2 cellular contexts compared by ENCODE assay signal in the genomic region with DNA sequence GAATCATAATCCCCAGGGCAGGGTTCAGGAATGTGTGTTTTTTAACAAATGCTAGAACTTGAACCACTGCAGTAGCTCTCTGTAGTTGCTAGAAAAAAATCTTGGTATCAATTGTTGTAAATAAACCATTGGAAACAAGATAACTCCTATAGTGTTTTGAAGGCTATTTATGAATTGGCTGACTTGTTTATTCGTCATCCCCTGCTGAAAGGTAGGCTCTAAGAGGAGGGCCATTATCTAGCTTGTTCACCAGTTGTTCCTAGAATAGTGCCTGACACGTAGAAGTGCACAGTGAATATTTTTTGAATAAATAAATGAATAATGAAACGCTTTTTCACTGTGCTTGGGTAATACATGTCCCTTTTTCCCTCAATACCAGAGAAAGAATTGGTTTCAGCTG.
TF ChIP-seq lines count a peak whose summit lies in the region.

No MANE protein-coding gene starts in this region.

TF ChIP-seq in SK-N-SH, 30 proteins besides CTCF, POLR2A, EP300 and RAD21 (continued from another document):
- TF ChIP-seq, protein P1, sequence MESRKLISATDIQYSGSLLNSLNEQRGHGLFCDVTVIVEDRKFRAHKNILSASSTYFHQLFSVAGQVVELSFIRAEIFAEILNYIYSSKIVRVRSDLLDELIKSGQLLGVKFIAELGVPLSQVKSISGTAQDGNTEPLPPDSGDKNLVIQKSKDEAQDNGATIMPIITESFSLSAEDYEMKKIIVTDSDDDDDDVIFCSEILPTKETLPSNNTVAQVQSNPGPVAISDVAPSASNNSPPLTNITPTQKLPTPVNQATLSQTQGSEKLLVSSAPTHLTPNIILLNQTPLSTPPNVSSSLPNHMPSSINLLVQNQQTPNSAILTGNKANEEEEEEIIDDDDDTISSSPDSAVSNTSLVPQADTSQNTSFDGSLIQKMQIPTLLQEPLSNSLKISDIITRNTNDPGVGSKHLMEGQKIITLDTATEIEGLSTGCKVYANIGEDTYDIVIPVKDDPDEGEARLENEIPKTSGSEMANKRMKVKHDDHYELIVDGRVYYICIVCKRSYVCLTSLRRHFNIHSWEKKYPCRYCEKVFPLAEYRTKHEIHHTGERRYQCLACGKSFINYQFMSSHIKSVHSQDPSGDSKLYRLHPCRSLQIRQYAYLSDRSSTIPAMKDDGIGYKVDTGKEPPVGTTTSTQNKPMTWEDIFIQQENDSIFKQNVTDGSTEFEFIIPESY (IDR thresholded peaks at IDR 0.05; ENCODE audit: borderline replicate concordance, low read depth) = no peak
- no peak for TF ChIP-seq MXI1 (IDR thresholded peaks at IDR 0.05; ENCODE audit: low read depth, low read length)
- no peak for TF ChIP-seq MEF2A (IDR thresholded peaks at IDR 0.05; ENCODE audit: borderline replicate concordance, low read depth)
- TF ChIP-seq ELF1 (IDR thresholded peaks at IDR 0.05) = no peak
- TF ChIP-seq EZH2phosphoT487 (IDR thresholded peaks at IDR 0.05; ENCODE audit: borderline replicate concordance, low read depth) = no peak
- no peak for TF ChIP-seq FOXJ3 (CRISPR knock-in tag; IDR thresholded peaks at IDR 0.05)
- TF ChIP-seq GABPA (IDR thresholded peaks at IDR 0.05; ENCODE audit: low read depth) = no peak
- TF ChIP-seq SIN3A (IDR thresholded peaks at IDR 0.05; ENCODE audit: borderline replicate concordance, low read depth, low read length) = no peak
- TF ChIP-seq TCF12 (IDR thresholded peaks at IDR 0.05) = no peak
- no peak for TF ChIP-seq TAF1 (IDR thresholded peaks at IDR 0.05; ENCODE audit: borderline replicate concordance, low read depth, low read length)

TF ChIP-seq in SK-N-SH treated with all-trans-retinoic acid at 6 μM for 48 hours, 23 proteins besides CTCF, POLR2A, EP300 and RAD21 (continued from another document):
- TF ChIP-seq, protein P2, sequence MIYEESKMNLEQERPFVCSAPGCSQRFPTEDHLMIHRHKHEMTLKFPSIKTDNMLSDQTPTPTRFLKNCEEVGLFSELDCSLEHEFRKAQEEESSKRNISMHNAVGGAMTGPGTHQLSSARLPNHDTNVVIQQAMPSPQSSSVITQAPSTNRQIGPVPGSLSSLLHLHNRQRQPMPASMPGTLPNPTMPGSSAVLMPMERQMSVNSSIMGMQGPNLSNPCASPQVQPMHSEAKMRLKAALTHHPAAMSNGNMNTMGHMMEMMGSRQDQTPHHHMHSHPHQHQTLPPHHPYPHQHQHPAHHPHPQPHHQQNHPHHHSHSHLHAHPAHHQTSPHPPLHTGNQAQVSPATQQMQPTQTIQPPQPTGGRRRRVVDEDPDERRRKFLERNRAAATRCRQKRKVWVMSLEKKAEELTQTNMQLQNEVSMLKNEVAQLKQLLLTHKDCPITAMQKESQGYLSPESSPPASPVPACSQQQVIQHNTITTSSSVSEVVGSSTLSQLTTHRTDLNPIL (CRISPR knock-in tag; IDR thresholded peaks at IDR 0.05; ENCODE audit: low read depth) = no peak
- TF ChIP-seq, protein P3, sequence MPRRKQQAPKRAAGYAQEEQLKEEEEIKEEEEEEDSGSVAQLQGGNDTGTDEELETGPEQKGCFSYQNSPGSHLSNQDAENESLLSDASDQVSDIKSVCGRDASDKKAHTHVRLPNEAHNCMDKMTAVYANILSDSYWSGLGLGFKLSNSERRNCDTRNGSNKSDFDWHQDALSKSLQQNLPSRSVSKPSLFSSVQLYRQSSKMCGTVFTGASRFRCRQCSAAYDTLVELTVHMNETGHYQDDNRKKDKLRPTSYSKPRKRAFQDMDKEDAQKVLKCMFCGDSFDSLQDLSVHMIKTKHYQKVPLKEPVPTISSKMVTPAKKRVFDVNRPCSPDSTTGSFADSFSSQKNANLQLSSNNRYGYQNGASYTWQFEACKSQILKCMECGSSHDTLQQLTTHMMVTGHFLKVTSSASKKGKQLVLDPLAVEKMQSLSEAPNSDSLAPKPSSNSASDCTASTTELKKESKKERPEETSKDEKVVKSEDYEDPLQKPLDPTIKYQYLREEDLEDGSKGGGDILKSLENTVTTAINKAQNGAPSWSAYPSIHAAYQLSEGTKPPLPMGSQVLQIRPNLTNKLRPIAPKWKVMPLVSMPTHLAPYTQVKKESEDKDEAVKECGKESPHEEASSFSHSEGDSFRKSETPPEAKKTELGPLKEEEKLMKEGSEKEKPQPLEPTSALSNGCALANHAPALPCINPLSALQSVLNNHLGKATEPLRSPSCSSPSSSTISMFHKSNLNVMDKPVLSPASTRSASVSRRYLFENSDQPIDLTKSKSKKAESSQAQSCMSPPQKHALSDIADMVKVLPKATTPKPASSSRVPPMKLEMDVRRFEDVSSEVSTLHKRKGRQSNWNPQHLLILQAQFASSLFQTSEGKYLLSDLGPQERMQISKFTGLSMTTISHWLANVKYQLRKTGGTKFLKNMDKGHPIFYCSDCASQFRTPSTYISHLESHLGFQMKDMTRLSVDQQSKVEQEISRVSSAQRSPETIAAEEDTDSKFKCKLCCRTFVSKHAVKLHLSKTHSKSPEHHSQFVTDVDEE (CRISPR knock-in tag; IDR thresholded peaks at IDR 0.05) = no peak
- TF ChIP-seq ZNF8 (CRISPR knock-in tag; IDR thresholded peaks at IDR 0.05) = no peak
- TF ChIP-seq, protein P4, sequence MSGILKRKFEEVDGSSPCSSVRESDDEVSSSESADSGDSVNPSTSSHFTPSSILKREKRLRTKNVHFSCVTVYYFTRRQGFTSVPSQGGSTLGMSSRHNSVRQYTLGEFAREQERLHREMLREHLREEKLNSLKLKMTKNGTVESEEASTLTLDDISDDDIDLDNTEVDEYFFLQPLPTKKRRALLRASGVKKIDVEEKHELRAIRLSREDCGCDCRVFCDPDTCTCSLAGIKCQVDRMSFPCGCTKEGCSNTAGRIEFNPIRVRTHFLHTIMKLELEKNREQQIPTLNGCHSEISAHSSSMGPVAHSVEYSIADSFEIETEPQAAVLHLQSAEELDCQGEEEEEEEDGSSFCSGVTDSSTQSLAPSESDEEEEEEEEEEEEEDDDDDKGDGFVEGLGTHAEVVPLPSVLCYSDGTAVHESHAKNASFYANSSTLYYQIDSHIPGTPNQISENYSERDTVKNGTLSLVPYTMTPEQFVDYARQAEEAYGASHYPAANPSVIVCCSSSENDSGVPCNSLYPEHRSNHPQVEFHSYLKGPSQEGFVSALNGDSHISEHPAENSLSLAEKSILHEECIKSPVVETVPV (CRISPR knock-in tag; IDR thresholded peaks at IDR 0.05) = no peak
- no peak for TF ChIP-seq ZFP30 (CRISPR knock-in tag; IDR thresholded peaks at IDR 0.05)
- TF ChIP-seq ZNF70 (CRISPR knock-in tag; IDR thresholded peaks at IDR 0.05) = no peak
TF ChIP-seq in SK-N-SH treated with all-trans-retinoic acid at 6 μM for 48 hours: peak in this region for 0.
